ENCODE assay signal across 10 cellular contexts in genomic region chr1:115670476-115671175, GRCh38. TPM values are rescaled to one million over a fixed set of nuclear protein-coding genes. Genes with fewer than 3 reads are reported as not detected.
DNase-seq lines count a peak whose midpoint lies in the region; ATAC-seq and TF ChIP-seq lines count a peak whose summit lies in the region.
"Had no signal": no experiment of that assay in that cellular context is flagged by ENCODE, and none has a peak within 500 bp of the region (broad histone marks: within the 10 kb centered on the region; RNA-seq: fewer than 3 reads in every experiment).

No MANE protein-coding gene starts in this region.

- DNase-seq in M059J (ENCODE audit: low read depth) (peak; percentile 87), NCI-H774 (lab: John Stamatoyannopoulos, UW) (peak; percentile 81), fibroblast of lung (ENCODE audit: low read depth in 2 of 2) (peak; percentile 61 to 83), HuH-7 (ENCODE audit: low spot score) (no peak)
- DNase-seq in activated T-cell treated with anti-CD3 and anti-CD28 coated beads, Interleukin-2, amount 50 U/mL, for 48 hours: no peak
- DNase-seq: activated CD8-positive, alpha-beta memory T cell treated with anti-CD3 and anti-CD28 coated beads, Interleukin-2, amount 10 ng/mL, durations not matched to agents 7 days and 5 days; T-helper 1 cell had no signal

- H3K27ac ChIP-seq in fibroblast of lung (ENCODE audit: insufficient read depth, low read length) (no peak overlapping the region), stomach smooth muscle (ENCODE audit: low read length) (peak overlapping the region; percentile 60)
- H3K27ac ChIP-seq: parathyroid adenoma had no signal

- H3K27me3 ChIP-seq in fibroblast of lung (ENCODE audit: control insufficient read depth, insufficient read depth, low read length) (no peaks in the 10 kb centered on the region), stomach smooth muscle (ENCODE audit: control insufficient read depth in 1 of 2, insufficient read depth in 2 of 2, low read length in 2 of 2) (no peaks in the 10 kb centered on the region)

- no peak overlapping the region for H3K9ac ChIP-seq in fibroblast of lung (ENCODE audit: insufficient read depth, low read length)
- H3K9ac ChIP-seq in stomach smooth muscle (ENCODE audit: low read length in 2 of 2): peak overlapping the region in 1 of 2 donors; percentile 13
- H3K9ac ChIP-seq: parathyroid adenoma had no signal

- no peak for TF ChIP-seq CTCF in fibroblast of lung (conservative IDR thresholded peaks at IDR 0.05 in 1 of 2, IDR thresholded peaks at IDR 0.05 in 1 of 2; ENCODE audit: low read depth in 1 of 2, low read length in 2 of 2)

- no peaks in the 10 kb centered on the region for H4K20me1 ChIP-seq in fibroblast of lung (ENCODE audit: control insufficient read depth, extremely low read depth, insufficient read depth, low read length)

- no peak overlapping the region for H2AFZ ChIP-seq in fibroblast of lung (ENCODE audit: low read length)
- H2AFZ ChIP-seq: parathyroid adenoma had no signal

- no peaks in the 10 kb centered on the region for H3K9me3 ChIP-seq in fibroblast of lung (ENCODE audit: control insufficient read depth, insufficient read depth, low read depth, low read length)
- no peaks in the 10 kb centered on the region for H3K9me3 ChIP-seq in stomach smooth muscle (ENCODE audit: control insufficient read depth in 2 of 2, low read length in 2 of 2)

- peaks cover 2% of the 10 kb centered on the region for H3K36me3 ChIP-seq in fibroblast of lung (ENCODE audit: control insufficient read depth, insufficient read depth, low read length)
- H3K36me3 ChIP-seq in stomach smooth muscle (ENCODE audit: control insufficient read depth in 2 of 2, insufficient read depth in 2 of 2, low read length in 2 of 2): peaks cover 5 to 6% of the 10 kb centered on the region in 2 donors

- H3K4me3 ChIP-seq in fibroblast of lung (replicated peaks in 1 of 4; ENCODE audit: control extremely low read depth in 1 of 4, insufficient read depth in 1 of 4, low read depth in 3 of 4, low read length in 4 of 4) (no peak overlapping the region), stomach smooth muscle (ENCODE audit: low read length in 2 of 2) (peak overlapping the region in 1 of 2 donors; percentile 55)

- H3K4me2 ChIP-seq in fibroblast of lung (ENCODE audit: extremely low read depth, insufficient read depth, low read length): no peak overlapping the region

- no peak for ATAC-seq in HG03025 (IDR thresholded peaks at IDR 0.05; ENCODE audit: low FRiP score, unreplicated experiment)
- ATAC-seq: activated CD8-positive, alpha-beta memory T cell treated with anti-CD3 and anti-CD28 coated beads, Interleukin-2, amount 10 ng/mL, durations not matched to agents 7 days and 5 days had no signal

- H3K79me2 ChIP-seq in fibroblast of lung (ENCODE audit: control insufficient read depth, insufficient read depth, low read length): no peaks in the 10 kb centered on the region
- H3K79me2 ChIP-seq: parathyroid adenoma had no signal

- H3K4me1 ChIP-seq in fibroblast of lung (ENCODE audit: control insufficient read depth, extremely low read depth, insufficient read depth, low read length): peaks cover 15% of the 10 kb centered on the region
- H3K4me1 ChIP-seq in stomach smooth muscle (ENCODE audit: control insufficient read depth, insufficient read depth, low read length): peaks cover 43% of the 10 kb centered on the region
- H3K4me1 ChIP-seq: parathyroid adenoma had no signal

RNA-seq across cellular contexts. Expression of gene VANGL1, which starts 28.9 kb away (rescaled TPM):
- 14.3 and 24.5 TPM in 2 replicates for total RNA-seq in M059J (2014; rRNA removed; shearing (Covaris generic))
- total RNA-seq in fibroblast of lung: 5.9 and 8.1 TPM in 2 replicates
- polyA plus RNA-seq in fibroblast of lung: 10.7 and 10.9 TPM in 2 replicates
- polyA plus RNA-seq in fibroblast of lung (2012): 10.5 and 11.2 TPM in 2 replicates
- polyA minus RNA-seq in fibroblast of lung (ENCODE audit: low replicate concordance): 15.9 and 21.6 TPM in 2 replicates

Comparison
In these comparisons a context has a peak if more than half of its experiments do, and no peak if none do; other contexts are left out.
1. DNase-seq: peak in M059J (single experiment), NCI-H774 (single experiment) and fibroblast of lung (2 of 2); none in HuH-7 (single experiment) and activated T-cell treated with anti-CD3 and anti-CD28 coated beads, Interleukin-2, amount 50 U/mL, for 48 hours (0 of 2).